Comparison of ENCODE assay signal across 8 cellular contexts in the genomic region with DNA sequence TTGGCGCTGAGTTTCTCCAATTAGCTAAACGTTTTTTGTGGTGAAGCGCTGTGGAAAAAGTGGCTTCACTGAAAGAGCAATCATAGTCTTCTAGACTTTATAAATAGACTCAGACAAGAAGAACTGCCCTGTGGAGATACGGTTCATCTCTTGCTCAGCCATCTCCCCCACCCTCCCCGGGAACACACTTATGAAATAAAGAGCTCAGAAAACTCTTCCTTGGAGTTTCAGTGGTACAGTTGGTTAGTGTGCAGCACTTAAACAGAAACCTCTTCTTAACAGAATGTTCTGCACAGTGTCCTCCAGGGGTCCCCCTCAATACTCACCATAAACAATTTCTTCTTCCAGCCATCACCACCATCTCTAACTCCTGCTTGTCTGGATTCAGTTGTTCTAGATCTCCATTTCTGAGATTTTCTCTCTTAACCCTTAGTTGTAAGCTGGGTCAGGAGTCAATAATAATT.
A peak's percentile ranks its signal among the peaks of the same experiment; 100 is the strongest.
DNase-seq lines count a peak whose midpoint lies in the region; ATAC-seq and TF ChIP-seq lines count a peak whose summit lies in the region.

No MANE protein-coding gene starts in this region.

- peak; percentile 72 for ATAC-seq in CD8-positive, alpha-beta T cell
- ATAC-seq in HG03520 (IDR thresholded peaks at IDR 0.05; ENCODE audit: unreplicated experiment), result peak; percentile 86

- intact Hi-C loops in CD8-positive, alpha-beta T cell (cut with DNase I, micrococcal nuclease), result loop anchor here (2.0 to 10.0 kb wide), 5 partner anchors 18 to 730 kb away; no protein-coding TSS in a partner anchor

- no peak overlapping the region for H3K27ac Mint-ChIP-seq in CD8-positive, alpha-beta T cell

- peaks cover 8% of the 10 kb centered on the region for H3K4me1 ChIP-seq in CD8-positive, alpha-beta T cell (ENCODE audit: insufficient read depth, low read length)
- no peaks in the 10 kb centered on the region for H3K4me1 ChIP-seq in effector memory CD4-positive, alpha-beta T cell (ENCODE audit: control insufficient read depth, insufficient read depth, low read length, poor library complexity, severe bottlenecking)

- H3K36me3 ChIP-seq in CD8-positive, alpha-beta T cell (ENCODE audit: insufficient read depth, low read length), result no peaks in the 10 kb centered on the region
- H3K36me3 ChIP-seq in effector memory CD4-positive, alpha-beta T cell (ENCODE audit: control insufficient read depth, insufficient read depth, low read length), result no peaks in the 10 kb centered on the region

- peaks cover 31% of the 10 kb centered on the region for H3K4me1 Mint-ChIP-seq in CD8-positive, alpha-beta T cell (ENCODE audit: low read depth)

- H3K9me3 ChIP-seq in CD8-positive, alpha-beta T cell (ENCODE audit: low read length), result no peaks in the 10 kb centered on the region
- no peaks in the 10 kb centered on the region for H3K9me3 ChIP-seq in effector memory CD4-positive, alpha-beta T cell (ENCODE audit: control insufficient read depth, low read length)

- H3K27me3 Mint-ChIP-seq in CD8-positive, alpha-beta T cell (ENCODE audit: low read depth), result no peaks in the 10 kb centered on the region

- no peaks in the 10 kb centered on the region for H3K27me3 ChIP-seq in CD8-positive, alpha-beta T cell (ENCODE audit: insufficient read depth, low read length)
- H3K27me3 ChIP-seq in effector memory CD4-positive, alpha-beta T cell (replicated peaks; ENCODE audit: control insufficient read depth, insufficient read depth, low read length, poor library complexity, severe bottlenecking), result no peaks in the 10 kb centered on the region

- H3K36me3 Mint-ChIP-seq in CD8-positive, alpha-beta T cell, result no peaks in the 10 kb centered on the region

- POLR2A ChIA-PET in CD8-positive, alpha-beta T cell (lab: Charles Lee), result interaction anchor here (1.4 to 2.2 kb wide), 3 partner anchors 11 to 398 kb away, joined by 6 to 12 read pairs (median 8); partner anchors contain the start of gene NR3C2

- CTCF ChIA-PET in CD8-positive, alpha-beta T cell (lab: Charles Lee), result interaction anchor here (0.6 to 2.3 kb wide), 34 partner anchors 9 to 428 kb away, joined by 3 to 17 read pairs (median 4); partner anchors contain the start of gene TMEM184C

- H3K9me3 Mint-ChIP-seq in CD8-positive, alpha-beta T cell, result no peaks in the 10 kb centered on the region

- no peak overlapping the region for H3K4me3 ChIP-seq in CD8-positive, alpha-beta T cell (ENCODE audit: low read depth, low read length)
- H3K4me3 ChIP-seq in effector memory CD4-positive, alpha-beta T cell (ENCODE audit: insufficient read depth, low read depth, low read length, poor library complexity, severe bottlenecking), result no peak overlapping the region

- no peak overlapping the region for H3K27ac ChIP-seq in CD8-positive, alpha-beta T cell (ENCODE audit: low read depth, low read length)
- no peak overlapping the region for H3K27ac ChIP-seq in effector memory CD4-positive, alpha-beta T cell (ENCODE audit: insufficient read depth, low read length, poor library complexity, severe bottlenecking)

- no peak overlapping the region for H3K4me3 Mint-ChIP-seq in CD8-positive, alpha-beta T cell

- peak; percentile 32 for TF ChIP-seq CTCF in CD8-positive, alpha-beta T cell (IDR thresholded peaks at IDR 0.05)
- no peak for TF ChIP-seq CTCF in GM20000 (IDR thresholded peaks at IDR 0.05; ENCODE audit: extremely low read depth, missing control alignments)

- DNase-seq in CD8-positive, alpha-beta T cell, result no peak
- peak; percentile 45 for DNase-seq in GM20000 (ENCODE audit: low spot score)
- DNase-seq in fibroblast of peridontal ligament (ENCODE audit: extremely low read depth), result peak; percentile 62
- DNase-seq in DMS114 treated with DMSO at 0.1 percent for 48 hours (lab: John Stamatoyannopoulos, UW; ENCODE audit: unreplicated experiment), result no peak
- no peak for DNase-seq in effector memory CD4-positive, alpha-beta T cell
- DNase-seq in D341Med (ENCODE audit: low spot score), result no peak
- no peak for DNase-seq in NCI-H187 (lab: John Stamatoyannopoulos, UW)

Comparison
In these comparisons a context has a peak if more than half of its experiments do, and no peak if none do; other contexts are left out.
1. DNase-seq: peak in GM20000 (single experiment) and fibroblast of peridontal ligament (single experiment); none in CD8-positive, alpha-beta T cell (0 of 7), DMS114 treated with DMSO at 0.1 percent for 48 hours (single experiment), effector memory CD4-positive, alpha-beta T cell (0 of 3), D341Med (single experiment) and NCI-H187 (0 of 2).